ENCODE assay signal across 8 cellular contexts in genomic region chr2:11133238-11133935, GRCh38. TPM values are rescaled to one million over a fixed set of nuclear protein-coding genes. Genes with fewer than 3 reads are reported as not detected.
A peak's percentile ranks its signal among the peaks of the same experiment; 100 is the strongest.
DNase-seq lines count a peak whose midpoint lies in the region; ATAC-seq and TF ChIP-seq lines count a peak whose summit lies in the region.

No MANE protein-coding gene starts in this region.

- peak overlapping the region; percentile 68 for H3K4me3 Mint-ChIP-seq in activated CD8-positive, alpha-beta memory T cell treated with anti-CD3 and anti-CD28 coated beads, Interleukin-2, amount 10 ng/mL, durations not matched to agents 7 days and 5 days

- no peak for TF ChIP-seq POLR2A in right lobe of liver (IDR thresholded peaks at IDR 0.05)
- no peak for TF ChIP-seq POLR2A in transverse colon (IDR thresholded peaks at IDR 0.05)

- TF ChIP-seq EP300 in transverse colon (IDR thresholded peaks at IDR 0.05; ENCODE audit: low read depth): no peak

- in situ Hi-C loops in brain microvascular endothelial cell (cut with HindIII; ENCODE audit: low pct_ligation_motif_present, low sequenced_read_pairs): loop anchor here (25.0 kb wide), 1 partner anchor 329 kb away; the partner anchor contains the start of gene E2F6
- in situ Hi-C loops in transverse colon (cut with MboI; ENCODE audit: low pct_ligation_motif_present in 1 of 4, low pct_unique_long_range_greater_than_20kb in 1 of 4, low sequenced_read_pairs in 3 of 4): loop anchor here (25.0 kb wide), 3 partner anchors 279 to 454 kb away; no protein-coding TSS in a partner anchor

- CTCF ChIA-PET in activated CD8-positive, alpha-beta memory T cell treated with anti-CD3 and anti-CD28 coated beads, Interleukin-2, amount 10 ng/mL, durations not matched to agents 7 days and 5 days (lab: Charles Lee): interaction anchor here (0.6 to 7.2 kb wide), 39 partner anchors 9 to 549 kb away, joined by 3 to 121 read pairs (median 5); partner anchors contain the start of genes E2F6, PDIA6 and SLC66A3

- TF ChIP-seq CTCF in brain microvascular endothelial cell (IDR thresholded peaks at IDR 0.05; ENCODE audit: low read depth, low read length, missing control alignments) (no peak), right lobe of liver (IDR thresholded peaks at IDR 0.05) (no peak), transverse colon (IDR thresholded peaks at IDR 0.05) (no peak)

- peaks cover 0 to 25% (median 3%) of the 10 kb centered on the region in 4 donors for H3K4me1 ChIP-seq in right lobe of liver
- peaks cover 16 to 31% (median 19%) of the 10 kb centered on the region in 4 donors for H3K4me1 ChIP-seq in transverse colon

- H3K4me1 Mint-ChIP-seq in activated CD8-positive, alpha-beta memory T cell treated with anti-CD3 and anti-CD28 coated beads, Interleukin-2, amount 10 ng/mL, durations not matched to agents 7 days and 5 days: peaks cover 26% of the 10 kb centered on the region

- H3K27me3 ChIP-seq in brain microvascular endothelial cell (replicated peaks) (no peaks in the 10 kb centered on the region), right lobe of liver (no peaks in the 10 kb centered on the region), transverse colon (peaks cover 7% of the 10 kb centered on the region)

- H3K27me3 Mint-ChIP-seq in activated CD8-positive, alpha-beta memory T cell treated with anti-CD3 and anti-CD28 coated beads, Interleukin-2, amount 10 ng/mL, durations not matched to agents 7 days and 5 days: peaks cover 13% of the 10 kb centered on the region

- H3K27ac Mint-ChIP-seq in activated CD8-positive, alpha-beta memory T cell treated with anti-CD3 and anti-CD28 coated beads, Interleukin-2, amount 10 ng/mL, durations not matched to agents 7 days and 5 days: peak overlapping the region; percentile 79

- no peaks in the 10 kb centered on the region for H3K36me3 Mint-ChIP-seq in activated CD8-positive, alpha-beta memory T cell treated with anti-CD3 and anti-CD28 coated beads, Interleukin-2, amount 10 ng/mL, durations not matched to agents 7 days and 5 days

- H3K36me3 ChIP-seq in brain microvascular endothelial cell (replicated peaks): no peaks in the 10 kb centered on the region
- no peaks in the 10 kb centered on the region for H3K36me3 ChIP-seq in right lobe of liver
- no peaks in the 10 kb centered on the region for H3K36me3 ChIP-seq in transverse colon

- H3K4me3 ChIP-seq in brain microvascular endothelial cell (ENCODE audit: low read depth, low read length) (peak overlapping the region; percentile 58), right lobe of liver (peak overlapping the region; percentile 40 to 56 (median 46)), transverse colon (peak overlapping the region; percentile 31 to 55 (median 41))

- no peak for DNase-seq in activated CD8-positive, alpha-beta memory T cell treated with anti-CD3 and anti-CD28 coated beads, Interleukin-2, amount 10 ng/mL, durations not matched to agents 7 days and 5 days
- no peak for DNase-seq in activated CD8-positive, alpha-beta memory T cell treated with anti-CD3 and anti-CD28 coated beads for 24 hours
- DNase-seq in brain microvascular endothelial cell: no peak
- DNase-seq in right lobe of liver: no peak
- DNase-seq in transverse colon: no peak
- no peak for DNase-seq in pons (ENCODE audit: low spot score)
- DNase-seq in T-helper 9 cell: no peak

- no peak for ATAC-seq in activated CD8-positive, alpha-beta memory T cell treated with anti-CD3 and anti-CD28 coated beads, Interleukin-2, amount 10 ng/mL, durations not matched to agents 7 days and 5 days
- ATAC-seq in right lobe of liver: no peak
- ATAC-seq in GM18511 (IDR thresholded peaks at IDR 0.05; ENCODE audit: unreplicated experiment): no peak

- H3K9me3 Mint-ChIP-seq in activated CD8-positive, alpha-beta memory T cell treated with anti-CD3 and anti-CD28 coated beads, Interleukin-2, amount 10 ng/mL, durations not matched to agents 7 days and 5 days (ENCODE audit: low read depth): no peaks in the 10 kb centered on the region

- intact Hi-C loops in right lobe of liver (cut with DNase I) (loop anchor here in 1 of 2 donors (10.0 kb wide), 1 partner anchor 81 kb away; no protein-coding TSS in a partner anchor), transverse colon (cut with DNase I; ENCODE audit: low total_unique reads) (no loop called here)

- H3K9me3 ChIP-seq in right lobe of liver: no peaks in the 10 kb centered on the region
- no peaks in the 10 kb centered on the region for H3K9me3 ChIP-seq in transverse colon

- WGBS in right lobe of liver (ENCODE audit: insufficient coverage, low coverage, low lambda C conversion rate, missing lambda C conversion rate): 17% methylated on average over 13 of the region's 25 CpGs
- WGBS in transverse colon (ENCODE audit: low coverage in 1 of 2), 2 donors: 41% methylated on average over 25 of the region's 25 CpGs; no CpG with 5 or more reads in 1 of the 2 donors

- H3K27ac ChIP-seq in brain microvascular endothelial cell (no peak overlapping the region), right lobe of liver (no peak overlapping the region), transverse colon (peak overlapping the region in 2 of 4 donors; percentile 34 to 65)

RNA-seq across cellular contexts. Expression of gene SLC66A3, which starts 21.9 kb away (rescaled TPM):
- total RNA-seq in activated CD8-positive, alpha-beta memory T cell treated with anti-CD3 and anti-CD28 coated beads, Interleukin-2, amount 10 ng/mL, durations not matched to agents 7 days and 5 days: 10 to 100 TPM in 1 of 2 experiments, 1 to 10 TPM in 1; 9.9 to 15.9 TPM
- total RNA-seq in right lobe of liver (10 to 100 TPM in 2 of 6 experiments, 1 to 10 TPM in 4; 4.9 to 16.1 (median 8.8) TPM), transverse colon (10 to 100 TPM in 3 of 4 donors, 1 to 10 TPM in 1; 2.2 to 67.3 (median 39.8) TPM)
